In genomic region chr2:11663427-11663826, GRCh38 we compare ENCODE assay signal across 36 cellular contexts. TPM values are rescaled to one million over a fixed set of nuclear protein-coding genes. Genes with fewer than 3 reads are reported as not detected.
DNase-seq lines count a peak whose midpoint lies in the region; ATAC-seq and TF ChIP-seq lines count a peak whose summit lies in the region.
"Had no signal": no experiment of that assay in that cellular context is flagged by ENCODE, and none has a peak within 500 bp of the region (broad histone marks: within the 10 kb centered on the region; RNA-seq: fewer than 3 reads in every experiment).

No MANE protein-coding gene starts in this region.

- peak; percentile 14 for DNase-seq in Caki2 (ENCODE audit: low read depth)
- peak; percentile 70 for DNase-seq in NCI-H748 (lab: John Stamatoyannopoulos, UW; ENCODE audit: unreplicated experiment)
- DNase-seq in epithelial cell of esophagus (ENCODE audit: low read depth), result peak; percentile 26
- DNase-seq in SIG-M5 (lab: John Stamatoyannopoulos, UW), result no peak
- DNase-seq in neuronal stem cell (ENCODE audit: low spot score), result no peak
- no peak for DNase-seq in GDM1 (lab: John Stamatoyannopoulos, UW)
- DNase-seq: activated CD4-positive, alpha-beta T cell treated with anti-CD3 and anti-CD28 coated beads for 4 hours; activated CD8-positive, alpha-beta T cell treated with anti-CD3 and anti-CD28 coated beads, Interleukin-2, amount 10 ng/mL, durations not matched to agents 7 days and 5 days; activated T-cell treated with anti-CD3 and anti-CD28 coated beads for 4 hours; amygdala; colonic mucosa; effector CD8-positive, alpha-beta T cell; heart left ventricle; left ventricle myocardium superior; naive B cell; NCI-H1048; NCI-H1694 treated with DMSO at 0.1 percent for 48 hours; NCI-H524 treated with DMSO at 0.1 percent for 48 hours; right cardiac atrium; stimulated activated CD4-positive, alpha-beta T cell treated with anti-CD3 and anti-CD28 coated beads, Interleukin-1b, Interleukin-23, amount 100 ng/mL, for 48 hours; stimulated activated naive CD8-positive, alpha-beta T cell treated with anti-CD3 and anti-CD28 coated beads, Interleukin-15, Interleukin-2, amounts not matched to agents 100 U/mL and 50 U/mL, for 24 hours; SW 1271; WERI-Rb-1 had no signal

- H3K14ac ChIP-seq in neuronal stem cell (ENCODE audit: low read length), result no peak overlapping the region

- H2BK12ac ChIP-seq in neuronal stem cell (ENCODE audit: low read length), result no peak overlapping the region

- H2BK15ac ChIP-seq in neuronal stem cell (ENCODE audit: low read length), result no peak overlapping the region

- no peak overlapping the region for H3K4me2 ChIP-seq in neuronal stem cell (ENCODE audit: insufficient read depth, low read length, poor library complexity, severe bottlenecking)
- H3K4me2 ChIP-seq: A549 had no signal

- CTCF ChIA-PET in HEK293 (lab: Yijun Ruan, JAX), result interaction anchor here (0.9 to 5.3 kb wide), 3 partner anchors 19 to 851 kb away, joined by 3 to 32 read pairs (median 4); partner anchors contain the start of gene PDIA6

- no peak overlapping the region for H4K8ac ChIP-seq in neuronal stem cell (ENCODE audit: low read depth, low read length)

- no peak overlapping the region for H2AFZ ChIP-seq in neuronal stem cell (ENCODE audit: low read length)

- no peak overlapping the region for H2BK5ac ChIP-seq in neuronal stem cell (ENCODE audit: low read length)

- H2AK5ac ChIP-seq in neuronal stem cell (ENCODE audit: low read depth, low read length), result no peak overlapping the region

- POLR2A ChIA-PET in HEK293 (lab: Yijun Ruan, JAX), result no interaction called here

- H4K91ac ChIP-seq in neuronal stem cell (ENCODE audit: low read depth, low read length, poor library complexity), result no peak overlapping the region

- H3K23ac ChIP-seq in neuronal stem cell (ENCODE audit: low read depth, low read length, poor library complexity), result no peak overlapping the region

- WGBS in neuronal stem cell (ENCODE audit: extremely low coverage in 2 of 2, insufficient read length in 2 of 2, insufficient replicate concordance in 1 of 2), 2 donors, result no CpG with 5 or more reads among the region's 2 CpGs

- H2BK120ac ChIP-seq in neuronal stem cell (ENCODE audit: low read depth, low read length), result no peak overlapping the region

- H3K4me3 ChIP-seq in HEK293 (ENCODE audit: low read depth, low read length) (no peak overlapping the region), epithelial cell of esophagus (ENCODE audit: low read length) (no peak overlapping the region), neuronal stem cell (ENCODE audit: low read length in 2 of 2) (no peak overlapping the region)
- H3K4me3 ChIP-seq: A549, breast epithelium, colonic mucosa, heart left ventricle, SJCRH30 had no signal

- H3K4me1 ChIP-seq in HEK293 (ENCODE audit: control insufficient read depth, insufficient read depth, low read length) (no peaks in the 10 kb centered on the region; the same call in 1 of the 2 replicates), neuronal stem cell (ENCODE audit: control insufficient read depth in 2 of 2, insufficient read depth in 1 of 2, low read depth in 1 of 2, low read length in 2 of 2) (no peaks in the 10 kb centered on the region)
- H3K4me1 ChIP-seq: A549, breast epithelium, colonic mucosa, heart left ventricle had no signal

- no peak overlapping the region for H3K18ac ChIP-seq in neuronal stem cell (ENCODE audit: low read length)

- TF ChIP-seq CTCF in HEK293 (tag by site-specific recombination; IDR thresholded peaks at IDR 0.05) (no peak), epithelial cell of esophagus (IDR thresholded peaks at IDR 0.05; ENCODE audit: insufficient read depth, low read depth, low read length, missing control alignments) (no peak)

- peaks cover 0 to 17% (median 2%) of the 10 kb centered on the region in 3 experiments for H3K27me3 ChIP-seq in neuronal stem cell (ENCODE audit: control insufficient read depth in 3 of 3, insufficient read depth in 3 of 3, low read depth in 1 of 3, low read length in 3 of 3)
- H3K27me3 ChIP-seq: SJCRH30 had no signal

- in situ Hi-C loops in Caki2 (cut with HindIII; ENCODE audit: low pct_unique_long_range_greater_than_20kb, low sequenced_read_pairs), result no loop called here

- no peak overlapping the region for H3K4ac ChIP-seq in neuronal stem cell (ENCODE audit: low read length)

- H3K36me3 ChIP-seq in HEK293 (ENCODE audit: control insufficient read depth in 2 of 2, insufficient read depth in 1 of 2, low read length in 2 of 2) (no peaks in the 10 kb centered on the region), neuronal stem cell (replicated peaks in 1 of 2; ENCODE audit: control insufficient read depth in 2 of 2, insufficient read depth in 2 of 2, low read length in 2 of 2) (no peaks in the 10 kb centered on the region)
- H3K36me3 ChIP-seq: breast epithelium, colonic mucosa, heart left ventricle, SJCRH30, WERI-Rb-1 had no signal

- no peak overlapping the region for H3K9ac ChIP-seq in neuronal stem cell (ENCODE audit: low read depth, low read length, poor library complexity)

- H3K27ac ChIP-seq in HEK293 (ENCODE audit: extremely low read depth, low read depth, low read length), result no peak overlapping the region
- H3K27ac ChIP-seq in neuronal stem cell (replicated peaks; ENCODE audit: low read length), result no peak overlapping the region
- H3K27ac ChIP-seq: A549, breast epithelium, colonic mucosa, epithelial cell of prostate, heart left ventricle, SJCRH30, WERI-Rb-1 had no signal

- ATAC-seq in HG02970 (IDR thresholded peaks at IDR 0.05; ENCODE audit: low FRiP score, unreplicated experiment), result no peak
- ATAC-seq: A549; activated CD8-positive, alpha-beta T cell treated with anti-CD3 and anti-CD28 coated beads, Interleukin-2, amount 10 ng/mL, durations not matched to agents 7 days and 5 days; heart left ventricle; left ventricle myocardium superior; right cardiac atrium; stimulated activated naive CD8-positive, alpha-beta T cell treated with anti-CD3 and anti-CD28 coated beads, Interleukin-15, Interleukin-2, amounts not matched to agents 100 U/mL and 50 U/mL, for 24 hours had no signal

- no peaks in the 10 kb centered on the region for H3K79me1 ChIP-seq in neuronal stem cell (ENCODE audit: low read depth, low read length)

- H3K9me3 ChIP-seq in HEK293 (ENCODE audit: control insufficient read depth, insufficient read depth, low read depth, low read length), result no peaks in the 10 kb centered on the region; the same call in 1 of the 2 replicates
- H3K9me3 ChIP-seq in neuronal stem cell (replicated peaks in 1 of 2; ENCODE audit: control insufficient read depth in 2 of 2, insufficient read depth in 1 of 2, low read depth in 1 of 2, low read length in 2 of 2), result peaks cover 4 to 11% of the 10 kb centered on the region in 2 donors
- H3K9me3 ChIP-seq: colonic mucosa had no signal

TF ChIP-seq in HEK293, 187 proteins besides CTCF, POLR2A, EP300 and RAD21 (continues in another document):
- TF ChIP-seq ZXDB (tag by site-specific recombination; IDR thresholded peaks at IDR 0.05) (peak; percentile 39; the same call in 1 of the 2 replicates), ZBTB17 (tag by site-specific recombination; IDR thresholded peaks at IDR 0.05) (peak; percentile 72), ZNF302 (tag by site-specific recombination; IDR thresholded peaks at IDR 0.05; ENCODE audit: low read depth) (no peak), ZNF157 (tag by site-specific recombination; IDR thresholded peaks at IDR 0.05) (no peak), ZNF324 (tag by site-specific recombination; IDR thresholded peaks at IDR 0.05) (peak; percentile 73), ZNF221 (tag by site-specific recombination; IDR thresholded peaks at IDR 0.05; ENCODE audit: borderline replicate concordance) (no peak), ZNF843 (tag by site-specific recombination; IDR thresholded peaks at IDR 0.05) (0 out of 2 replicates have a peak, but pooled peaks have one; percentile 25), ZNF362 (tag by site-specific recombination; IDR thresholded peaks at IDR 0.05) (peak; percentile 97), SCRT2 (tag by site-specific recombination; IDR thresholded peaks at IDR 0.05) (0 out of 2 replicates have a peak, but pooled peaks have one; percentile 37), ZNF514 (tag by site-specific recombination; IDR thresholded peaks at IDR 0.05) (no peak), ZNF768 (tag by site-specific recombination; IDR thresholded peaks at IDR 0.05) (no peak)
- TF ChIP-seq, protein P1, sequence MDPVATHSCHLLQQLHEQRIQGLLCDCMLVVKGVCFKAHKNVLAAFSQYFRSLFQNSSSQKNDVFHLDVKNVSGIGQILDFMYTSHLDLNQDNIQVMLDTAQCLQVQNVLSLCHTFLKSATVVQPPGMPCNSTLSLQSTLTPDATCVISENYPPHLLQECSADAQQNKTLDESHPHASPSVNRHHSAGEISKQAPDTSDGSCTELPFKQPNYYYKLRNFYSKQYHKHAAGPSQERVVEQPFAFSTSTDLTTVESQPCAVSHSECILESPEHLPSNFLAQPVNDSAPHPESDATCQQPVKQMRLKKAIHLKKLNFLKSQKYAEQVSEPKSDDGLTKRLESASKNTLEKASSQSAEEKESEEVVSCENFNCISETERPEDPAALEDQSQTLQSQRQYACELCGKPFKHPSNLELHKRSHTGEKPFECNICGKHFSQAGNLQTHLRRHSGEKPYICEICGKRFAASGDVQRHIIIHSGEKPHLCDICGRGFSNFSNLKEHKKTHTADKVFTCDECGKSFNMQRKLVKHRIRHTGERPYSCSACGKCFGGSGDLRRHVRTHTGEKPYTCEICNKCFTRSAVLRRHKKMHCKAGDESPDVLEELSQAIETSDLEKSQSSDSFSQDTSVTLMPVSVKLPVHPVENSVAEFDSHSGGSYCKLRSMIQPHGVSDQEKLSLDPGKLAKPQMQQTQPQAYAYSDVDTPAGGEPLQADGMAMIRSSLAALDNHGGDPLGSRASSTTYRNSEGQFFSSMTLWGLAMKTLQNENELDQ (tag by site-specific recombination; IDR thresholded peaks at IDR 0.05; ENCODE audit: low read depth), result no peak

RNA-seq across cellular contexts. Expression of gene NTSR2, which starts 6.6 kb away (rescaled TPM):
- total RNA-seq in Caki2 (2014; rRNA removed; shearing (Covaris generic); ENCODE audit: low replicate concordance), result not detected in 2 replicates
- polyA plus RNA-seq in neuronal stem cell (2013, experiment 1 of 2), result not detected
- not detected for polyA plus RNA-seq in neuronal stem cell (2013, experiment 2 of 2)
- total RNA-seq: activated CD8-positive, alpha-beta T cell treated with anti-CD3 and anti-CD28 coated beads, Interleukin-2, amount 10 ng/mL, durations not matched to agents 7 days and 5 days; colonic mucosa; Daoy; H1; left ventricle myocardium superior; mesothelial cell of epicardium; posterior vena cava; SJCRH30; ureter had no signal
- polyA plus RNA-seq: A549, IgD-negative memory B cell, keratinocyte had no signal

Comparison
In these comparisons a context has a peak if more than half of its experiments do, and no peak if none do; other contexts are left out.
1. DNase-seq: peak in Caki2 (single experiment), NCI-H748 (single experiment) and epithelial cell of esophagus (single experiment); none in SIG-M5 (single experiment), neuronal stem cell (single experiment) and GDM1 (single experiment).